ENCODE assay signal across 18 cellular contexts in genomic region chr10:132994371-132994796, GRCh38. TPM values are rescaled to one million over a fixed set of nuclear protein-coding genes. Genes with fewer than 3 reads are reported as not detected.
DNase-seq lines count a peak whose midpoint lies in the region; ATAC-seq and TF ChIP-seq lines count a peak whose summit lies in the region.
"Had no signal": no experiment of that assay in that cellular context is flagged by ENCODE, and none has a peak within 500 bp of the region (broad histone marks: within the 10 kb centered on the region; RNA-seq: fewer than 3 reads in every experiment).

No MANE protein-coding gene starts in this region.

- POLR2A ChIA-PET in A673 (lab: Charles Lee; ENCODE audit: low non-redundant PET), result no interaction called here

- DNase-seq in A673 (ENCODE audit: low spot score), result peak; percentile 53
- peak; percentile 24 for DNase-seq in M059J (ENCODE audit: low read depth)
- peak; percentile 13 for DNase-seq in fibroblast of pulmonary artery (ENCODE audit: low read depth)
- DNase-seq in neural progenitor cell (ENCODE audit: low spot score), result peak; percentile 22
- no peak for DNase-seq in SKM-1 (lab: John Stamatoyannopoulos, UW; ENCODE audit: unreplicated experiment)
- DNase-seq in middle frontal gyrus (ENCODE audit: extremely low spot score, low spot score), result no peak
- DNase-seq: endodermal cell; GDM1; NCI-H2081; OCI-M1; stimulated activated CD4-positive, alpha-beta T cell treated with anti-CD3 and anti-CD28 coated beads, Interleukin-4, amount 100 ng/mL, for 4 hours; substantia nigra; T-helper 17 cell had no signal

- H3K4me3 ChIP-seq in A673 (ENCODE audit: low read depth, low read length, poor library complexity, severe bottlenecking) (peak overlapping the region; percentile 35), fibroblast of pulmonary artery (replicated peaks; ENCODE audit: low read depth, low read length) (peak overlapping the region; percentile 44), neural progenitor cell (no peak overlapping the region)

- CTCF ChIA-PET in A673 (lab: Charles Lee), result no interaction called here

- H3K4me2 ChIP-seq in neural progenitor cell, result no peak overlapping the region

- no peak overlapping the region for H3K27ac ChIP-seq in A673 (ENCODE audit: low read depth, low read length, poor library complexity, severe bottlenecking)
- no peak overlapping the region for H3K27ac ChIP-seq in neural progenitor cell
- H3K27ac ChIP-seq: neutrophil had no signal

- H2AFZ ChIP-seq in neural progenitor cell (replicated peaks), result no peak overlapping the region

- no peaks in the 10 kb centered on the region for H4K20me1 ChIP-seq in neural progenitor cell (ENCODE audit: low read depth)

- H3K9me3 Mint-ChIP-seq in neural progenitor cell, result no peaks in the 10 kb centered on the region
- H3K9me3 Mint-ChIP-seq: endodermal cell had no signal

- H3K9ac ChIP-seq in neural progenitor cell, result no peak overlapping the region

- intact Hi-C loops in A673 (cut with micrococcal nuclease; ENCODE audit: unreplicated experiment), result no loop called here

- peaks cover 18% of the 10 kb centered on the region for H3K4me1 Mint-ChIP-seq in neural progenitor cell
- H3K4me1 Mint-ChIP-seq: B cell, endodermal cell, T-helper 17 cell had no signal

- H3K4me1 ChIP-seq in A673 (ENCODE audit: insufficient read depth, low read length, poor library complexity, severe bottlenecking) (no peaks in the 10 kb centered on the region), neural progenitor cell (no peaks in the 10 kb centered on the region)

- TF ChIP-seq CTCF in A673 (conservative IDR thresholded peaks at IDR 0.05; ENCODE audit: low read depth, low read length) (no peak), fibroblast of pulmonary artery (IDR thresholded peaks at IDR 0.05; ENCODE audit: low read length, missing control alignments) (no peak), neural progenitor cell (IDR thresholded peaks at IDR 0.05) (no peak)

- H3K27ac Mint-ChIP-seq in neural progenitor cell, result no peak overlapping the region
- H3K27ac Mint-ChIP-seq: activated naive CD8-positive, alpha-beta T cell; B cell; endodermal cell; T-helper 17 cell had no signal

- no peak overlapping the region for H3K4me3 Mint-ChIP-seq in neural progenitor cell
- H3K4me3 Mint-ChIP-seq: activated naive CD8-positive, alpha-beta T cell; B cell; endodermal cell; T-helper 17 cell had no signal

- no peaks in the 10 kb centered on the region for H3K36me3 Mint-ChIP-seq in neural progenitor cell
- H3K36me3 Mint-ChIP-seq: activated naive CD8-positive, alpha-beta T cell had no signal

- no peaks in the 10 kb centered on the region for H3F3A ChIP-seq in neural progenitor cell (ENCODE audit: low read depth)

- H3K9me3 ChIP-seq in A673 (ENCODE audit: low read depth, low read length, poor library complexity, severe bottlenecking) (no peaks in the 10 kb centered on the region), neural progenitor cell (ENCODE audit: low read depth) (no peaks in the 10 kb centered on the region)
- H3K9me3 ChIP-seq: neutrophil had no signal

- H3K36me3 ChIP-seq in A673 (ENCODE audit: insufficient read depth, low read length, poor library complexity, severe bottlenecking), result no peaks in the 10 kb centered on the region
- H3K36me3 ChIP-seq in neural progenitor cell, result no peaks in the 10 kb centered on the region
- H3K36me3 ChIP-seq: neutrophil had no signal

- H3K27me3 Mint-ChIP-seq in neural progenitor cell (ENCODE audit: insufficient read depth, low read depth), result peaks cover 7% of the 10 kb centered on the region
- H3K27me3 Mint-ChIP-seq: activated naive CD8-positive, alpha-beta T cell had no signal

- H3K27me3 ChIP-seq in A673 (replicated peaks; ENCODE audit: insufficient read depth, low read depth, low read length, poor library complexity), result no peaks in the 10 kb centered on the region
- no peaks in the 10 kb centered on the region for H3K27me3 ChIP-seq in neural progenitor cell

- no TSS peak for BruUV-seq in A673 (replicated peaks; lab: Mats Ljungman, UMichigan)

- ATAC-seq in HG03108 (IDR thresholded peaks at IDR 0.05; ENCODE audit: unreplicated experiment), result no peak
- no peak for ATAC-seq in GM21515 (IDR thresholded peaks at IDR 0.05; ENCODE audit: unreplicated experiment)
- ATAC-seq: T-helper 17 cell had no signal

- no peaks in the 10 kb centered on the region for H3K79me2 ChIP-seq in neural progenitor cell (ENCODE audit: low read depth)

RNA-seq across cellular contexts. Expression of gene CFAP46, which starts 52.0 kb away (rescaled TPM):
- 1.3 and 1.9 TPM in 2 replicates for total RNA-seq in A673 (2021)
- not detected in 2 replicates for total RNA-seq in M059J (2014; rRNA removed; shearing (Covaris generic))
- total RNA-seq in neural progenitor cell (ENCODE audit: low replicate concordance), result 1.6 and 4.6 TPM in 2 replicates
- total RNA-seq: B cell, T-helper 17 cell had no signal

Comparison
In these comparisons a context has a peak if more than half of its experiments do, and no peak if none do; other contexts are left out.
1. DNase-seq: peak in A673 (single experiment), M059J (single experiment), fibroblast of pulmonary artery (single experiment) and neural progenitor cell (single experiment); none in SKM-1 (single experiment) and middle frontal gyrus (single experiment).